In genomic region chr4:55857586-55857985, GRCh38 we compare ENCODE assay signal across 25 cellular contexts. TPM values are rescaled to one million over a fixed set of nuclear protein-coding genes. Genes with fewer than 3 reads are reported as not detected.
DNase-seq lines count a peak whose midpoint lies in the region; FAIRE-seq and TF ChIP-seq lines count a peak whose summit lies in the region.
"Had no signal": no experiment of that assay in that cellular context is flagged by ENCODE, and none has a peak within 500 bp of the region (broad histone marks: within the 10 kb centered on the region; RNA-seq: fewer than 3 reads in every experiment).

No MANE protein-coding gene starts in this region.

- H3K27ac Mint-ChIP-seq in activated naive CD4-positive, alpha-beta T cell treated with anti-CD3 and anti-CD28 coated beads, Interleukin-2, amount 50 U/mL, for 24 hours, result peak overlapping the region; percentile 23
- H3K27ac Mint-ChIP-seq in activated naive CD4-positive, alpha-beta T cell treated with anti-CD3 and anti-CD28 coated beads for 36 hours, result no peak overlapping the region
- H3K27ac Mint-ChIP-seq in HFFc6 (no peak overlapping the region), astrocyte (ENCODE audit: unreplicated experiment) (no peak overlapping the region)
- H3K27ac Mint-ChIP-seq: CD14-positive monocyte had no signal

- H3K4me3 Mint-ChIP-seq in activated naive CD4-positive, alpha-beta T cell treated with anti-CD3 and anti-CD28 coated beads, Interleukin-2, amount 50 U/mL, for 24 hours, result no peak overlapping the region
- H3K4me3 Mint-ChIP-seq in activated naive CD4-positive, alpha-beta T cell treated with anti-CD3 and anti-CD28 coated beads for 36 hours, result no peak overlapping the region
- no peak overlapping the region for H3K4me3 Mint-ChIP-seq in HFFc6
- no peak overlapping the region for H3K4me3 Mint-ChIP-seq in astrocyte (ENCODE audit: unreplicated experiment)
- H3K4me3 Mint-ChIP-seq: CD14-positive monocyte; CD4-positive, alpha-beta memory T cell had no signal

- H3K9me3 Mint-ChIP-seq in activated naive CD4-positive, alpha-beta T cell treated with anti-CD3 and anti-CD28 coated beads, Interleukin-2, amount 50 U/mL, for 24 hours, result no peaks in the 10 kb centered on the region
- H3K9me3 Mint-ChIP-seq in activated naive CD4-positive, alpha-beta T cell treated with anti-CD3 and anti-CD28 coated beads for 36 hours, result no peaks in the 10 kb centered on the region
- H3K9me3 Mint-ChIP-seq in HFFc6 (no peaks in the 10 kb centered on the region), astrocyte (ENCODE audit: unreplicated experiment) (no peaks in the 10 kb centered on the region)

- no peaks in the 10 kb centered on the region for H3K9me2 ChIP-seq in DOHH2 (replicated peaks; ENCODE audit: control insufficient read depth, low read length)

- FAIRE-seq in astrocyte (lab: Jason Lieb, UNC), result peak; percentile 54
- FAIRE-seq: A549, H1 had no signal

- H3K9me3 ChIP-seq in DOHH2 (ENCODE audit: control insufficient read depth, insufficient read depth, low read length) (peaks cover 17% of the 10 kb centered on the region; the same call in 1 of the 2 replicates), astrocyte (ENCODE audit: insufficient read depth, low read depth, low read length) (no peaks in the 10 kb centered on the region)
- H3K9me3 ChIP-seq: A549, BE2C had no signal

- TF ChIP-seq CTCF in DOHH2 (IDR thresholded peaks at IDR 0.05; ENCODE audit: low read depth, low read length, poor library complexity, severe bottlenecking), result no peak
- peak; percentile 15; the same call in 1 of the 2 replicates for TF ChIP-seq CTCF in HFFc6 (IDR thresholded peaks at IDR 0.05)
- TF ChIP-seq CTCF in astrocyte (IDR thresholded peaks at IDR 0.05; ENCODE audit: insufficient read depth, low read depth, low read length), result no peak

- H3K27me3 Mint-ChIP-seq in activated naive CD4-positive, alpha-beta T cell treated with anti-CD3 and anti-CD28 coated beads, Interleukin-2, amount 50 U/mL, for 24 hours, result no peaks in the 10 kb centered on the region
- no peaks in the 10 kb centered on the region for H3K27me3 Mint-ChIP-seq in activated naive CD4-positive, alpha-beta T cell treated with anti-CD3 and anti-CD28 coated beads for 36 hours (ENCODE audit: low read depth)
- H3K27me3 Mint-ChIP-seq in HFFc6 (ENCODE audit: insufficient read depth) (no peaks in the 10 kb centered on the region), astrocyte (ENCODE audit: low read depth, unreplicated experiment) (no peaks in the 10 kb centered on the region)
- H3K27me3 Mint-ChIP-seq: CD4-positive, alpha-beta memory T cell had no signal

- peaks cover 52% of the 10 kb centered on the region for H3K79me2 ChIP-seq in DOHH2 (ENCODE audit: control insufficient read depth, low read length)
- H3K79me2 ChIP-seq in astrocyte (ENCODE audit: insufficient read depth, low read length), result peaks cover 57% of the 10 kb centered on the region

- intact Hi-C loops in activated naive CD4-positive, alpha-beta T cell treated with anti-CD3 and anti-CD28 coated beads for 36 hours (cut with micrococcal nuclease), result loop anchor here (10.0 kb wide), 2 partner anchors 913 to 1117 kb away; partner anchors contain the start of genes NOA1 and POLR2B

- H3K27ac ChIP-seq in DOHH2 (ENCODE audit: low read depth, low read length), result no peak overlapping the region
- no peak overlapping the region for H3K27ac ChIP-seq in astrocyte (ENCODE audit: low read depth, low read length)
- H3K27ac ChIP-seq: A549; BLaER1 treated with 17β-estradiol and CSF1 and Interleukin-3, amounts not matched to agents 10 nM and 100 nM; GM23248 had no signal

- CTCF ChIA-PET in activated naive CD4-positive, alpha-beta T cell treated with anti-CD3 and anti-CD28 coated beads for 36 hours (lab: Charles Lee), result no interaction called here

- peaks cover 8% of the 10 kb centered on the region for H3K36me3 Mint-ChIP-seq in activated naive CD4-positive, alpha-beta T cell treated with anti-CD3 and anti-CD28 coated beads, Interleukin-2, amount 50 U/mL, for 24 hours
- H3K36me3 Mint-ChIP-seq in activated naive CD4-positive, alpha-beta T cell treated with anti-CD3 and anti-CD28 coated beads for 36 hours (ENCODE audit: low read depth), result peaks cover 10% of the 10 kb centered on the region
- H3K36me3 Mint-ChIP-seq in HFFc6 (ENCODE audit: low read depth), result peaks cover 9% of the 10 kb centered on the region; the same call in 1 of the 2 replicates
- H3K36me3 Mint-ChIP-seq in astrocyte (ENCODE audit: low read depth, unreplicated experiment), result peaks cover 3% of the 10 kb centered on the region

- H3K4me3 ChIP-seq in DOHH2 (ENCODE audit: low read length) (no peak overlapping the region), astrocyte (ENCODE audit: insufficient read depth, low read depth, low read length) (no peak overlapping the region)
- H3K4me3 ChIP-seq: A549; BLaER1 treated with 17β-estradiol and CSF1 and Interleukin-3, amounts not matched to agents 10 nM and 100 nM; GM23248 had no signal

- H3K27me3 ChIP-seq in DOHH2 (ENCODE audit: control insufficient read depth, low read length), result no peaks in the 10 kb centered on the region
- H3K27me3 ChIP-seq in astrocyte (ENCODE audit: insufficient read depth, low read length), result no peaks in the 10 kb centered on the region
- H3K27me3 ChIP-seq: BE2C; BLaER1 treated with 17β-estradiol and CSF1 and Interleukin-3, amounts not matched to agents 10 nM and 100 nM had no signal

- H3K4me1 ChIP-seq in DOHH2 (ENCODE audit: control insufficient read depth, low read length), result peaks cover 33% of the 10 kb centered on the region
- peaks cover 3% of the 10 kb centered on the region for H3K4me1 ChIP-seq in astrocyte (ENCODE audit: insufficient read depth, low read length)
- H3K4me1 ChIP-seq: BE2C had no signal

- no peak for DNase-seq in activated naive CD4-positive, alpha-beta T cell treated with anti-CD3 and anti-CD28 coated beads for 36 hours
- DNase-seq in HFFc6 (no peak), astrocyte (ENCODE audit: low read depth) (no peak), GF-D8 (lab: John Stamatoyannopoulos, UW) (no peak), middle frontal gyrus (ENCODE audit: extremely low spot score, low spot score) (no peak), activated gamma-delta T cell treated with Interleukin-2 at 50 U/mL for 16 hours (no peak)
- DNase-seq: 8988T; ACHN; AML-193; BE2C; Calu3; CD4-positive, alpha-beta memory T cell; DMS153; DND-41; EL; GDM1; GM23248; H7; HCEC 1CT had no signal

- no peak overlapping the region for H3K9ac ChIP-seq in astrocyte (ENCODE audit: low read length)
- H3K9ac ChIP-seq: BLaER1 treated with 17β-estradiol and CSF1 and Interleukin-3, amounts not matched to agents 10 nM and 100 nM; GM23248 had no signal

- H3K4me1 Mint-ChIP-seq in activated naive CD4-positive, alpha-beta T cell treated with anti-CD3 and anti-CD28 coated beads, Interleukin-2, amount 50 U/mL, for 24 hours, result peaks cover 43% of the 10 kb centered on the region
- peaks cover 13% of the 10 kb centered on the region for H3K4me1 Mint-ChIP-seq in activated naive CD4-positive, alpha-beta T cell treated with anti-CD3 and anti-CD28 coated beads for 36 hours (ENCODE audit: low read depth)
- peaks cover 6% of the 10 kb centered on the region for H3K4me1 Mint-ChIP-seq in HFFc6 (ENCODE audit: low read depth)
- H3K4me1 Mint-ChIP-seq in astrocyte (ENCODE audit: low read depth, unreplicated experiment), result no peaks in the 10 kb centered on the region

- H3K4me2 ChIP-seq in DOHH2 (ENCODE audit: low read length) (peak overlapping the region; percentile 6; the same call in 1 of the 2 replicates), astrocyte (ENCODE audit: low read length) (no peak overlapping the region)
- H3K4me2 ChIP-seq: A549; BLaER1 treated with 17β-estradiol and CSF1 and Interleukin-3, amounts not matched to agents 10 nM and 100 nM had no signal

- 0 out of 2 replicates have a peak, but pooled peaks cover 2% of the 10 kb centered on the region for H3F3A ChIP-seq in DOHH2 (ENCODE audit: control insufficient read depth, insufficient read depth)

- H4K20me1 ChIP-seq in DOHH2 (ENCODE audit: control insufficient read depth, insufficient read depth, low read depth, low read length), result no peaks in the 10 kb centered on the region
- peaks cover 9% of the 10 kb centered on the region for H4K20me1 ChIP-seq in astrocyte (ENCODE audit: insufficient read depth, low read length)

- peaks cover 45% of the 10 kb centered on the region for H3K36me3 ChIP-seq in DOHH2 (ENCODE audit: control insufficient read depth, low read length)
- peaks cover 4% of the 10 kb centered on the region for H3K36me3 ChIP-seq in astrocyte (ENCODE audit: insufficient read depth, low read length)
- H3K36me3 ChIP-seq: BE2C had no signal

- H2AFZ ChIP-seq in astrocyte (ENCODE audit: low read depth, low read length), result no peak overlapping the region
- H2AFZ ChIP-seq: GM23248 had no signal

RNA-seq across cellular contexts. Expression of gene EXOC1, which starts 4.1 kb away (rescaled TPM):
- total RNA-seq in activated naive CD4-positive, alpha-beta T cell treated with anti-CD3 and anti-CD28 coated beads for 36 hours, result 10 to 100 TPM; 18.7 to 21.9 TPM
- total RNA-seq in HFFc6 (2021; fragmentation: NEBNext Ultra II Directional; extraction: Animal tissue kit (Norgen Biotek cat#: 25700)), result 10 to 100 TPM; 28.8 to 32.6 (median 31.4) TPM
- 29.9 and 33.3 TPM in 2 replicates for total RNA-seq in astrocyte

RNA-seq across cellular contexts. Expression of gene EXOC1L, which starts 38.0 kb away (rescaled TPM):
- not detected for total RNA-seq in activated naive CD4-positive, alpha-beta T cell treated with anti-CD3 and anti-CD28 coated beads for 36 hours
- not detected for total RNA-seq in HFFc6 (2021; fragmentation: NEBNext Ultra II Directional; extraction: Animal tissue kit (Norgen Biotek cat#: 25700))
- total RNA-seq in astrocyte, result not detected in 2 replicates
- total RNA-seq: Calu3; CD4-positive, alpha-beta memory T cell; GM23248; H1; H7 had no signal
